Comparison of ENCODE assay signal across 8 cellular contexts in genomic region chr17:11986939-11987329, GRCh38. TPM values are rescaled to one million over a fixed set of nuclear protein-coding genes. Genes with fewer than 3 reads are reported as not detected.
DNase-seq lines count a peak whose midpoint lies in the region; ATAC-seq and TF ChIP-seq lines count a peak whose summit lies in the region.

No MANE protein-coding gene starts in this region.

- H2AFZ ChIP-seq in OCI-LY7 (ENCODE audit: low read length), result no peak overlapping the region
- no peak overlapping the region for H2AFZ ChIP-seq in neural progenitor cell (replicated peaks)

- peaks cover 29% of the 10 kb centered on the region for H3K36me3 Mint-ChIP-seq in neural progenitor cell

- H3K4me1 Mint-ChIP-seq in neural progenitor cell, result no peaks in the 10 kb centered on the region

- POLR2A ChIA-PET in OCI-LY7 (lab: Charles Lee), result no interaction called here

- no peaks in the 10 kb centered on the region for H3K27me3 ChIP-seq in neural progenitor cell

- no peak overlapping the region for H3K27ac ChIP-seq in OCI-LY7 (ENCODE audit: low read depth, low read length, poor library complexity, severe bottlenecking)
- H3K27ac ChIP-seq in neural progenitor cell, result no peak overlapping the region

- H3K9me2 ChIP-seq in OCI-LY7 (ENCODE audit: insufficient read depth, low read length), result no peaks in the 10 kb centered on the region

- peaks cover 4% of the 10 kb centered on the region for H3K9me3 Mint-ChIP-seq in neural progenitor cell

- no peak overlapping the region for H3K9ac ChIP-seq in neural progenitor cell

- BruUV-seq in OCI-LY7 (replicated peaks; lab: Mats Ljungman, UMichigan), result no TSS peak

- H3K4me3 Mint-ChIP-seq in neural progenitor cell, result no peak overlapping the region

- peaks cover 20% of the 10 kb centered on the region; the same call in 1 of the 2 replicates for H3K36me3 ChIP-seq in OCI-LY7 (ENCODE audit: insufficient read depth, low read length)
- H3K36me3 ChIP-seq in neural progenitor cell, result peaks cover 4% of the 10 kb centered on the region

- H3K9me3 ChIP-seq in OCI-LY7 (ENCODE audit: low read length) (no peaks in the 10 kb centered on the region), neural progenitor cell (ENCODE audit: low read depth) (no peaks in the 10 kb centered on the region)

- H3K4me2 ChIP-seq in OCI-LY7 (ENCODE audit: low read length) (no peak overlapping the region), neural progenitor cell (no peak overlapping the region)

- no peak overlapping the region for H3K27ac Mint-ChIP-seq in neural progenitor cell

- peak; percentile 6 for DNase-seq in NCI-H2196 (lab: John Stamatoyannopoulos, UW; ENCODE audit: unreplicated experiment)
- DNase-seq in NCI-H2196 treated with DMSO at 0.1 percent for 48 hours (lab: John Stamatoyannopoulos, UW; ENCODE audit: unreplicated experiment), result no peak
- DNase-seq in OCI-LY7 (ENCODE audit: low spot score), result peak; percentile 17
- DNase-seq in erythroblast (lab: John Stamatoyannopoulos, UW), result peak; percentile 21 to 60
- DNase-seq in neural progenitor cell (ENCODE audit: low spot score), result peak; percentile 56

- 0 out of 2 replicates have a peak, but pooled peaks cover 4% of the 10 kb centered on the region for H4K20me1 ChIP-seq in OCI-LY7 (ENCODE audit: insufficient read depth, low read length)
- no peaks in the 10 kb centered on the region for H4K20me1 ChIP-seq in neural progenitor cell (ENCODE audit: low read depth)

- no peaks in the 10 kb centered on the region for H3K27me3 Mint-ChIP-seq in neural progenitor cell (ENCODE audit: insufficient read depth, low read depth)

- H3K4me1 ChIP-seq in OCI-LY7 (ENCODE audit: insufficient read depth, low read length, poor library complexity, severe bottlenecking), result no peaks in the 10 kb centered on the region
- H3K4me1 ChIP-seq in neural progenitor cell, result no peaks in the 10 kb centered on the region

- intact Hi-C loops in OCI-LY7 (cut with micrococcal nuclease; ENCODE audit: unreplicated experiment), result no loop called here

- no peak for ATAC-seq in HG03139 (IDR thresholded peaks at IDR 0.05; ENCODE audit: unreplicated experiment)
- no peak for ATAC-seq in HG02973 (IDR thresholded peaks at IDR 0.05; ENCODE audit: unreplicated experiment)
- no peak for ATAC-seq in HG02870 (IDR thresholded peaks at IDR 0.05; ENCODE audit: unreplicated experiment)

- TF ChIP-seq CTCF in OCI-LY7 (conservative IDR thresholded peaks at IDR 0.05; ENCODE audit: low read length) (peak; percentile 77), neural progenitor cell (IDR thresholded peaks at IDR 0.05) (peak; percentile 70)

- H3K79me2 ChIP-seq in OCI-LY7 (ENCODE audit: insufficient read depth, low read depth, low read length), result no peaks in the 10 kb centered on the region
- no peaks in the 10 kb centered on the region for H3K79me2 ChIP-seq in neural progenitor cell (ENCODE audit: low read depth)

- no peaks in the 10 kb centered on the region for H3F3A ChIP-seq in neural progenitor cell (ENCODE audit: low read depth)

- no peak for TF ChIP-seq POLR2A in erythroblast (IDR thresholded peaks at IDR 0.05; ENCODE audit: low read length)

- CTCF ChIA-PET in OCI-LY7 (lab: Charles Lee; ENCODE audit: unreplicated experiment), result no interaction called here

- no peak overlapping the region for H3K4me3 ChIP-seq in OCI-LY7 (ENCODE audit: low read depth, low read length, poor library complexity, severe bottlenecking)
- H3K4me3 ChIP-seq in neural progenitor cell, result no peak overlapping the region

RNA-seq across cellular contexts. Expression of gene ZNF18, which starts 10.3 kb away (rescaled TPM):
- total RNA-seq in OCI-LY7 (2014; rRNA removed; shearing (Covaris generic)), result 9.1 and 10.6 TPM in 2 replicates
- total RNA-seq in OCI-LY7 (2022), result 9.0 and 9.1 TPM in 2 replicates
- 10.8 and 15.9 TPM in 2 replicates for total RNA-seq in neural progenitor cell (ENCODE audit: low replicate concordance)

RNA-seq across cellular contexts. Expression of gene MAP2K4, which starts 33.7 kb away (rescaled TPM):
- 9.4 and 12.3 TPM in 2 replicates for total RNA-seq in OCI-LY7 (2014; rRNA removed; shearing (Covaris generic))
- total RNA-seq in OCI-LY7 (2022) (24.9 and 29.1 TPM in 2 replicates), neural progenitor cell (ENCODE audit: low replicate concordance) (57.0 and 61.9 TPM in 2 replicates)
